ENCODE assay signal across 16 cellular contexts in genomic region chr2:173059941-173060575, GRCh38. TPM values are rescaled to one million over a fixed set of nuclear protein-coding genes. Genes with fewer than 3 reads are reported as not detected.
A peak's percentile ranks its signal among the peaks of the same experiment; 100 is the strongest.
DNase-seq lines count a peak whose midpoint lies in the region; ATAC-seq, FAIRE-seq and TF ChIP-seq lines count a peak whose summit lies in the region.
"Had no signal": no experiment of that assay in that cellular context is flagged by ENCODE, and none has a peak within 500 bp of the region (broad histone marks: within the 10 kb centered on the region; RNA-seq: fewer than 3 reads in every experiment).

No MANE protein-coding gene starts in this region.

- H3K36me3 ChIP-seq in Panc1 (ENCODE audit: control insufficient read depth, insufficient read depth, low read length): no peaks in the 10 kb centered on the region
- no peaks in the 10 kb centered on the region for H3K36me3 ChIP-seq in gastrocnemius medialis

- H3K4me3 Mint-ChIP-seq in activated naive CD4-positive, alpha-beta T cell treated with anti-CD3 and anti-CD28 coated beads, Interleukin-2, amount 10 ng/mL, durations not matched to agents 7 days and 5 days: no peak overlapping the region
- H3K4me3 Mint-ChIP-seq: CD4-positive, alpha-beta memory T cell; effector memory CD8-positive, alpha-beta T cell had no signal

- H3K27ac Mint-ChIP-seq in activated naive CD4-positive, alpha-beta T cell treated with anti-CD3 and anti-CD28 coated beads, Interleukin-2, amount 10 ng/mL, durations not matched to agents 7 days and 5 days: no peak overlapping the region
- H3K27ac Mint-ChIP-seq: CD4-positive, alpha-beta memory T cell; effector memory CD8-positive, alpha-beta T cell had no signal

- DNase-seq in GM12891 (ENCODE audit: insufficient read length, low spot score) (no peak), Panc1 (ENCODE audit: low read depth, low spot score) (no peak), epithelial cell of esophagus (ENCODE audit: low read depth) (peak; percentile 56), gastrocnemius medialis (no peak), NCI-H2081 treated with DMSO at 0.1 percent for 48 hours (lab: John Stamatoyannopoulos, UW) (no peak)
- DNase-seq in activated naive CD4-positive, alpha-beta T cell treated with anti-CD3 and anti-CD28 coated beads, Interleukin-2, amount 10 ng/mL, durations not matched to agents 7 days and 5 days: no peak
- no peak for DNase-seq in activated CD4-positive, CD25-positive, alpha-beta regulatory T cell (lab: John Stamatoyannopoulos, UW)
- DNase-seq in NK-92 treated with Interleukin-12 subunit alpha and Interleukin-12 subunit beta, amount 100 ng/mL, for 24 hours (lab: John Stamatoyannopoulos, UW): no peak
- DNase-seq: anterior cingulate cortex; CD4-positive, alpha-beta memory T cell; effector memory CD8-positive, alpha-beta T cell; hypothalamus; midbrain; RPMI8226; stimulated activated CD4-positive, alpha-beta T cell treated with anti-CD3 and anti-CD28 coated beads, Interleukin-2, amount 100 ng/mL, for 48 hours; stimulated activated naive CD4-positive, alpha-beta T cell treated with Interleukin-2 at 50 U/mL for 16 hours had no signal

- H3K27me3 Mint-ChIP-seq in activated naive CD4-positive, alpha-beta T cell treated with anti-CD3 and anti-CD28 coated beads, Interleukin-2, amount 10 ng/mL, durations not matched to agents 7 days and 5 days: peaks cover 42% of the 10 kb centered on the region

- H3K4me1 Mint-ChIP-seq in activated naive CD4-positive, alpha-beta T cell treated with anti-CD3 and anti-CD28 coated beads, Interleukin-2, amount 10 ng/mL, durations not matched to agents 7 days and 5 days: no peaks in the 10 kb centered on the region
- H3K4me1 Mint-ChIP-seq: CD4-positive, alpha-beta memory T cell had no signal

- CTCF ChIA-PET in Panc1 (lab: Charles Lee): no interaction called here
- CTCF ChIA-PET in activated naive CD4-positive, alpha-beta T cell treated with anti-CD3 and anti-CD28 coated beads, Interleukin-2, amount 10 ng/mL, durations not matched to agents 7 days and 5 days (lab: Charles Lee): no interaction called here

- no TSS peak for BruUV-seq in Panc1 (replicated peaks; lab: Mats Ljungman, UMichigan)

- no peak for TF ChIP-seq CTCF in Panc1 (IDR thresholded peaks at IDR 0.05)
- TF ChIP-seq CTCF in epithelial cell of esophagus (IDR thresholded peaks at IDR 0.05; ENCODE audit: insufficient read depth, low read depth, low read length, missing control alignments): no peak
- TF ChIP-seq CTCF in gastrocnemius medialis (IDR thresholded peaks at IDR 0.05 in 4 of 5, conservative IDR thresholded peaks at IDR 0.05 in 1 of 5): no peak

- no peaks in the 10 kb centered on the region for H3K9me3 Mint-ChIP-seq in activated naive CD4-positive, alpha-beta T cell treated with anti-CD3 and anti-CD28 coated beads, Interleukin-2, amount 10 ng/mL, durations not matched to agents 7 days and 5 days
- H3K9me3 Mint-ChIP-seq: CD4-positive, alpha-beta memory T cell; effector memory CD8-positive, alpha-beta T cell had no signal

- H3K36me3 Mint-ChIP-seq in activated naive CD4-positive, alpha-beta T cell treated with anti-CD3 and anti-CD28 coated beads, Interleukin-2, amount 10 ng/mL, durations not matched to agents 7 days and 5 days: no peaks in the 10 kb centered on the region
- H3K36me3 Mint-ChIP-seq: CD4-positive, alpha-beta memory T cell had no signal

- no peak for ATAC-seq in Panc1
- ATAC-seq in gastrocnemius medialis: peak; percentile 68 to 72
- ATAC-seq: effector memory CD8-positive, alpha-beta T cell had no signal

- no peak overlapping the region for H3K4me3 ChIP-seq in Panc1 (ENCODE audit: low read depth in 2 of 2, low read length in 2 of 2)
- no peak overlapping the region for H3K4me3 ChIP-seq in epithelial cell of esophagus (ENCODE audit: low read length)
- H3K4me3 ChIP-seq in gastrocnemius medialis: no peak overlapping the region

- no peak for FAIRE-seq in GM12891 (lab: Jason Lieb, UNC)

- in situ Hi-C loops in Panc1 (cut with HindIII; ENCODE audit: low pct_unique_long_range_greater_than_20kb, low sequenced_read_pairs) (no loop called here), gastrocnemius medialis (cut with MboI; ENCODE audit: low sequenced_read_pairs in 4 of 4) (no loop called here)

- H3K4me1 ChIP-seq in Panc1 (ENCODE audit: control insufficient read depth, insufficient read depth, low read length) (no peaks in the 10 kb centered on the region), gastrocnemius medialis (peaks cover 6 to 16% of the 10 kb centered on the region in 2 donors)

- H3K27me3 ChIP-seq in Panc1 (ENCODE audit: control insufficient read depth, insufficient read depth, low read length) (no peaks in the 10 kb centered on the region), gastrocnemius medialis (no peaks in the 10 kb centered on the region)

- POLR2A ChIA-PET in Panc1 (lab: Charles Lee): no interaction called here

- no peaks in the 10 kb centered on the region for H3K9me3 ChIP-seq in Panc1 (ENCODE audit: control insufficient read depth, insufficient read depth, low read depth, low read length)
- H3K9me3 ChIP-seq in gastrocnemius medialis: no peaks in the 10 kb centered on the region

- intact Hi-C loops in Panc1 (cut with micrococcal nuclease; ENCODE audit: unreplicated experiment) (no loop called here), gastrocnemius medialis (cut with DNase I; ENCODE audit: low total_unique reads) (no loop called here)

- TF ChIP-seq POLR2A in GM12891 (IDR thresholded peaks at IDR 0.05; ENCODE audit: low read depth, low read length): no peak
- no peak for TF ChIP-seq POLR2A in gastrocnemius medialis (IDR thresholded peaks at IDR 0.05)

- H3K27ac ChIP-seq in Panc1 (ENCODE audit: low read length) (peak overlapping the region; percentile 48; the same call in 1 of the 2 replicates), gastrocnemius medialis (peak overlapping the region in 3 of 4 donors; percentile 31 to 44 (median 32))

TF ChIP-seq in GM12891, 5 proteins besides CTCF, POLR2A, EP300 and RAD21:
- TF ChIP-seq SPI1 (IDR thresholded peaks at IDR 0.05; ENCODE audit: low read depth, low read length) (peak; percentile 46), POU2F2 (IDR thresholded peaks at IDR 0.05; ENCODE audit: low read depth, low read length) (no peak)

RNA-seq across cellular contexts. Expression of gene MAP3K20, which starts 15.6 kb away (rescaled TPM):
- 4.1 TPM for polyA plus RNA-seq in GM12891 (2012; ENCODE audit: low read depth, missing spikeins)
- total RNA-seq in Panc1 (2021; ENCODE audit: unreplicated experiment): 121 TPM
- polyA plus RNA-seq in Panc1 (2012; ENCODE audit: insufficient read length): 60.5 TPM
- 100 to 1,000 TPM; 225 to 517 (median 280) TPM for total RNA-seq in gastrocnemius medialis
